ENCODE assay signal across 25 cellular contexts in the genomic region with DNA sequence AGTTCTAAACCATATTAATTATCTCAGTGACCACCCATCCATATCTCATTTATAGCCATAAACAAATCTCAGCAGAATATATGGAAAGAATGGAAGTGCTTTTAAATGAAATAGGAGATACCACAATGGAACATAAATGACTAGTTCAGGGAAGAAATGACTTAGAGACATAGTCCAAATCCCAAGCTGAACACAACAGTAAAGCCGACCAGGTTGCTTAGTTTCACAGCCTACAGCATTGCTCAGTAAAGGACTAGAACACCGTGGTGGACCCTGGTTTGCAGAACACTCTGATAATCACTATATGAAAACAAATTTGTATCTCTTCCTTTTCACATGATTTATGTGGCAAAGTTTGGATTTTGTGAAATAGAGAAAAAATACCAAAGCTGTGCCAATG. TPM values are rescaled to one million over a fixed set of nuclear protein-coding genes. Genes with fewer than 3 reads are reported as not detected.
DNase-seq lines count a peak whose midpoint lies in the region; ATAC-seq and TF ChIP-seq lines count a peak whose summit lies in the region.
"Had no signal": no experiment of that assay in that cellular context is flagged by ENCODE, and none has a peak within 500 bp of the region (broad histone marks: within the 10 kb centered on the region; RNA-seq: fewer than 3 reads in every experiment).

No MANE protein-coding gene starts in this region.

- no peaks in the 10 kb centered on the region for H3K79me2 ChIP-seq in hepatocyte

- DNase-seq in hepatocyte (ENCODE audit: low spot score) (no peak), lower lobe of right lung (no peak), renal cortical epithelial cell (ENCODE audit: low read depth) (peak; percentile 23), hippocampal formation (lab: John Stamatoyannopoulos, UW) (no peak), Ammon's horn (ENCODE audit: low spot score) (no peak), BE2C (no peak)
- DNase-seq: CD8-positive, alpha-beta memory T cell; DND-41; H7; MM.1S; NCI-H1048; NCI-H1417; NCI-H187; NCI-H2081 treated with DMSO at 0.1 percent for 48 hours; NCI-H2171; NCI-H226; NCI-H510A treated with DMSO at 0.1 percent for 48 hours; NCI-H774; NK-92 treated with Interleukin-12 subunit alpha and Interleukin-12 subunit beta, amount 100 ng/mL, for 24 hours; PC-3; SJCRH30 had no signal

- H3K9me2 ChIP-seq in hepatocyte (replicated peaks; ENCODE audit: insufficient read depth), result no peaks in the 10 kb centered on the region

- H2AFZ ChIP-seq in hepatocyte, result no peak overlapping the region

- intact Hi-C loops in lower lobe of right lung (cut with DNase I), result loop anchor here (10.0 kb wide), 1 partner anchor 145 kb away; no protein-coding TSS in a partner anchor

- H4K20me1 ChIP-seq in hepatocyte (ENCODE audit: insufficient read depth, poor library complexity, severe bottlenecking), result no peaks in the 10 kb centered on the region

- 71% methylated on average over 2 of the region's 2 CpGs for WGBS in hepatocyte (ENCODE audit: low lambda C conversion rate, missing lambda C conversion rate)

- H3K36me3 ChIP-seq in hepatocyte (replicated peaks; ENCODE audit: insufficient read depth, low read depth), result no peaks in the 10 kb centered on the region
- H3K36me3 ChIP-seq in lower lobe of right lung, result peaks cover 84% of the 10 kb centered on the region
- no peaks in the 10 kb centered on the region; the same call in 1 of the 2 replicates for H3K36me3 ChIP-seq in BE2C

- H3K9me3 ChIP-seq in hepatocyte (ENCODE audit: low read depth) (no peaks in the 10 kb centered on the region), lower lobe of right lung (no peaks in the 10 kb centered on the region), BE2C (no peaks in the 10 kb centered on the region)
- H3K9me3 ChIP-seq: SJCRH30 had no signal

- peak overlapping the region; percentile 49 for H3K27ac ChIP-seq in VCaP
- H3K27ac ChIP-seq in hepatocyte, result peak overlapping the region; percentile 43
- peak overlapping the region; percentile 15 for H3K27ac ChIP-seq in lower lobe of right lung
- H3K27ac ChIP-seq: HL-60, KMS-11, SJCRH30 had no signal

- no peaks in the 10 kb centered on the region for H3K27me3 ChIP-seq in hepatocyte
- H3K27me3 ChIP-seq in lower lobe of right lung (ENCODE audit: low read depth), result no peaks in the 10 kb centered on the region
- H3K27me3 ChIP-seq in BE2C, result no peaks in the 10 kb centered on the region
- H3K27me3 ChIP-seq: SJCRH30 had no signal

- peaks cover 10% of the 10 kb centered on the region for H3K4me1 ChIP-seq in hepatocyte (ENCODE audit: insufficient read depth)
- H3K4me1 ChIP-seq in lower lobe of right lung, result no peaks in the 10 kb centered on the region
- no peaks in the 10 kb centered on the region for H3K4me1 ChIP-seq in BE2C
- H3K4me1 ChIP-seq: SJCRH30 had no signal

- TF ChIP-seq CTCF in VCaP (conservative IDR thresholded peaks at IDR 0.05) (no peak), hepatocyte (IDR thresholded peaks at IDR 0.05; ENCODE audit: poor library complexity) (no peak), lower lobe of right lung (IDR thresholded peaks at IDR 0.05) (no peak), BE2C (IDR thresholded peaks at IDR 0.05; ENCODE audit: low read depth, low read length) (no peak)

- peak overlapping the region; percentile 48 for H3K4me2 ChIP-seq in hepatocyte
- H3K4me2 ChIP-seq: KMS-11 had no signal

- no peak for ATAC-seq in lower lobe of right lung
- ATAC-seq: SK-N-SH treated with all-trans-retinoic acid at 6 μM for 48 hours had no signal

- no peak overlapping the region for H3K4me3 ChIP-seq in hepatocyte
- H3K4me3 ChIP-seq in lower lobe of right lung, result no peak overlapping the region
- H3K4me3 ChIP-seq in BE2C (ENCODE audit: low read depth, low read length), result no peak overlapping the region
- H3K4me3 ChIP-seq: SJCRH30 had no signal

RNA-seq across cellular contexts. Expression of gene MYSM1, which starts 40.3 kb away (rescaled TPM):
- total RNA-seq in hepatocyte (27.4 and 28.9 TPM in 2 replicates), lower lobe of right lung (35.5 TPM), renal cortical epithelial cell (5.2 and 25.0 TPM in 2 replicates)
- polyA plus RNA-seq in hepatocyte, result 10.7 and 13.3 TPM in 2 replicates
- 8.6 TPM for polyA plus RNA-seq in BE2C (2012; ENCODE audit: insufficient read depth, insufficient read length, low read depth)
